Comparison of ENCODE assay signal across 9 cellular contexts in the genomic region with DNA sequence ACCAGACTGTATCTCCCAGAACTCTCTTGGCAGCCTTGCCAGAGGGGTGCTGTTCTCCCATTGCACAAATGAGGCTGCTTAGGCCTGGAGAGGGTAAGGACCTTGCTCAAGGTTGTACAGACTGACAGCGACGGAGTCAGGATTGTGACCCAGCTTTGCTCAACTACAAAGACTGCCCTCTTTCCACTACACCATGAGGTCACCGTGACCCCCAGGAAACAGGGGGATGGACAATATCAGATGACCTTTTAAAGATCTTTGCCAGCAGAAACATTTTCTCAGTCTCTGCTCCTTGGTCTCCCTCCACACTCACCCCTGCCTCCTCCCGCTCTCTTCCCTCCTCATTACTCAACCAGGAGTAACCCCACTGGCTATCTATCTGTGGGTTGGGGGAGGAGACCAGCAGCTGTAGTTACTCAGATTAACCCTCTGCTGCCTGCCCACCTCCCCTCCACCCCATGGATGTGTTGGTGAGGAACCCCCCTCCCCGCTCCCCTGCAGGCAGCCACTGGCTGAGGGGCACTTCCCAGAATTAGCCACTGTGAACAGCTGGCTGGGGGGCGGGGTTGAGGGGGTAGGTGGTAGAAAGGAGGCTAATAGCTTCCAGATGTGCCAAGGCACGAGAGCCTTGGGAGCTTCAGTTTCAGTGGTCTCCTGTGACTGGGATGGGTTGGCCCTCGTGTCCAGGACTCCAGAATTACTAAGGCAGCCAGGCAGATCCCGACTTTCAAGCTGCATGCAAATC. TPM values are rescaled to one million over a fixed set of nuclear protein-coding genes. Genes with fewer than 3 reads are reported as not detected.
DNase-seq lines count a peak whose midpoint lies in the region; ATAC-seq and TF ChIP-seq lines count a peak whose summit lies in the region.
"Had no signal": no experiment of that assay in that cellular context is flagged by ENCODE, and none has a peak within 500 bp of the region (broad histone marks: within the 10 kb centered on the region; RNA-seq: fewer than 3 reads in every experiment).

No MANE protein-coding gene starts in this region.

- H3K36me3 ChIP-seq in PC-3 (ENCODE audit: low read depth, low read length), result no peaks in the 10 kb centered on the region

- no peaks in the 10 kb centered on the region for H3F3A ChIP-seq in PC-3 (ENCODE audit: low read length, unreplicated experiment)

- H3K27me3 ChIP-seq in PC-3 (ENCODE audit: low read length), result no peaks in the 10 kb centered on the region

- CTCF ChIA-PET in PC-3 (lab: Charles Lee), result interaction anchor here (0.6 kb wide), 1 partner anchor 142 kb away, joined by 3 read pairs; no protein-coding TSS in a partner anchor

- H3K9me3 Mint-ChIP-seq in stimulated activated memory B cell treated with anti-CD40 and anti-IgM and Interleukin-4, amounts not matched to agents 10 μg/mL and 1 μg/mL and 100 μg/mL, for 72 hours, result no peaks in the 10 kb centered on the region

- H3K4me1 Mint-ChIP-seq in stimulated activated memory B cell treated with anti-CD40 and anti-IgM and Interleukin-4, amounts not matched to agents 10 μg/mL and 1 μg/mL and 100 μg/mL, for 72 hours, result peaks cover 51% of the 10 kb centered on the region

- no peak overlapping the region for H3K4me3 ChIP-seq in PC-3 (ENCODE audit: low read length)
- H3K4me3 ChIP-seq: A549 had no signal

- BruUV-seq in PC-3 (replicated peaks; lab: Mats Ljungman, UMichigan), result no TSS peak

- no peak for TF ChIP-seq CTCF in PC-3 (conservative IDR thresholded peaks at IDR 0.05; ENCODE audit: low read depth, low read length)

- H3K27ac Mint-ChIP-seq in stimulated activated memory B cell treated with anti-CD40 and anti-IgM and Interleukin-4, amounts not matched to agents 10 μg/mL and 1 μg/mL and 100 μg/mL, for 72 hours, result peak overlapping the region; percentile 87

- intact Hi-C loops in PC-3 (cut with micrococcal nuclease), result no loop called here

- H2AFZ ChIP-seq in PC-3 (ENCODE audit: low read length), result no peak overlapping the region

- no peaks in the 10 kb centered on the region for H3K79me2 ChIP-seq in PC-3 (ENCODE audit: low read length)

- peak; percentile 5 for DNase-seq in SKM-1 treated with dmso at 0.1 percent for 144 hours (lab: John Stamatoyannopoulos, UW; ENCODE audit: unreplicated experiment)
- DNase-seq in SKM-1 (lab: John Stamatoyannopoulos, UW; ENCODE audit: unreplicated experiment), result no peak
- peak; percentile 21 for DNase-seq in astrocyte of the hippocampus (ENCODE audit: low read depth, low spot score)
- DNase-seq in NCI-H187 treated with DMSO at 0.1 percent for 48 hours (lab: John Stamatoyannopoulos, UW), result no peak
- no peak for DNase-seq in PC-3

- ATAC-seq in HG03108 (IDR thresholded peaks at IDR 0.05; ENCODE audit: unreplicated experiment) (peak; percentile 19), HG02970 (IDR thresholded peaks at IDR 0.05; ENCODE audit: low FRiP score, unreplicated experiment) (no peak), PC-3 (no peak)
- ATAC-seq in stimulated activated memory B cell treated with anti-CD40 and anti-IgM and Interleukin-4, amounts not matched to agents 10 μg/mL and 1 μg/mL and 100 μg/mL, for 72 hours, result peak; percentile 62
- ATAC-seq: A549 had no signal

- H3K9me3 ChIP-seq in PC-3 (ENCODE audit: low read length), result no peaks in the 10 kb centered on the region
- H3K9me3 ChIP-seq: A549 had no signal

- no peaks in the 10 kb centered on the region for H3K36me3 Mint-ChIP-seq in stimulated activated memory B cell treated with anti-CD40 and anti-IgM and Interleukin-4, amounts not matched to agents 10 μg/mL and 1 μg/mL and 100 μg/mL, for 72 hours

- no peaks in the 10 kb centered on the region for H3K4me1 ChIP-seq in PC-3 (ENCODE audit: insufficient read depth, low read length)

- H3K27ac ChIP-seq in PC-3 (ENCODE audit: low read length), result no peak overlapping the region
- H3K27ac ChIP-seq: A549 had no signal

- H3K9ac ChIP-seq in PC-3 (ENCODE audit: low read length), result no peak overlapping the region

- H3K4me3 Mint-ChIP-seq in stimulated activated memory B cell treated with anti-CD40 and anti-IgM and Interleukin-4, amounts not matched to agents 10 μg/mL and 1 μg/mL and 100 μg/mL, for 72 hours, result peak overlapping the region; percentile 29

- H3K4me2 ChIP-seq in PC-3 (ENCODE audit: low read length), result no peak overlapping the region
- H3K4me2 ChIP-seq: A549 had no signal

- no peaks in the 10 kb centered on the region for H4K20me1 ChIP-seq in PC-3 (ENCODE audit: low read length)

- POLR2A ChIA-PET in PC-3 (lab: Charles Lee; ENCODE audit: unreplicated experiment), result no interaction called here

- H3K27me3 Mint-ChIP-seq in stimulated activated memory B cell treated with anti-CD40 and anti-IgM and Interleukin-4, amounts not matched to agents 10 μg/mL and 1 μg/mL and 100 μg/mL, for 72 hours, result peaks cover 9% of the 10 kb centered on the region

- no peaks in the 10 kb centered on the region for H3K9me2 ChIP-seq in PC-3 (replicated peaks; ENCODE audit: low read length)

RNA-seq across cellular contexts. Expression of a gene that starts 26.9 kb away (rescaled TPM):
- 91.5 and 105 TPM in 2 replicates for total RNA-seq in PC-3 (2014; rRNA removed)

RNA-seq across cellular contexts. Expression of a gene that starts 55.5 kb away (rescaled TPM):
- total RNA-seq in PC-3 (2014; rRNA removed), result 146 and 190 TPM in 2 replicates

Comparison
In these comparisons a context has a peak if more than half of its experiments do, and no peak if none do; other contexts are left out.
1. DNase-seq: peak in SKM-1 treated with dmso at 0.1 percent for 144 hours (single experiment) and astrocyte of the hippocampus (single experiment); none in SKM-1 (single experiment), NCI-H187 treated with DMSO at 0.1 percent for 48 hours (single experiment) and PC-3 (single experiment).
2. ATAC-seq: peak in HG03108 (single experiment) and stimulated activated memory B cell treated with anti-CD40 and anti-IgM and Interleukin-4, amounts not matched to agents 10 μg/mL and 1 μg/mL and 100 μg/mL, for 72 hours (single experiment); none in HG02970 (single experiment) and PC-3 (single experiment).